Comparison of ENCODE assay signal across 8 cellular contexts in the genomic region with DNA sequence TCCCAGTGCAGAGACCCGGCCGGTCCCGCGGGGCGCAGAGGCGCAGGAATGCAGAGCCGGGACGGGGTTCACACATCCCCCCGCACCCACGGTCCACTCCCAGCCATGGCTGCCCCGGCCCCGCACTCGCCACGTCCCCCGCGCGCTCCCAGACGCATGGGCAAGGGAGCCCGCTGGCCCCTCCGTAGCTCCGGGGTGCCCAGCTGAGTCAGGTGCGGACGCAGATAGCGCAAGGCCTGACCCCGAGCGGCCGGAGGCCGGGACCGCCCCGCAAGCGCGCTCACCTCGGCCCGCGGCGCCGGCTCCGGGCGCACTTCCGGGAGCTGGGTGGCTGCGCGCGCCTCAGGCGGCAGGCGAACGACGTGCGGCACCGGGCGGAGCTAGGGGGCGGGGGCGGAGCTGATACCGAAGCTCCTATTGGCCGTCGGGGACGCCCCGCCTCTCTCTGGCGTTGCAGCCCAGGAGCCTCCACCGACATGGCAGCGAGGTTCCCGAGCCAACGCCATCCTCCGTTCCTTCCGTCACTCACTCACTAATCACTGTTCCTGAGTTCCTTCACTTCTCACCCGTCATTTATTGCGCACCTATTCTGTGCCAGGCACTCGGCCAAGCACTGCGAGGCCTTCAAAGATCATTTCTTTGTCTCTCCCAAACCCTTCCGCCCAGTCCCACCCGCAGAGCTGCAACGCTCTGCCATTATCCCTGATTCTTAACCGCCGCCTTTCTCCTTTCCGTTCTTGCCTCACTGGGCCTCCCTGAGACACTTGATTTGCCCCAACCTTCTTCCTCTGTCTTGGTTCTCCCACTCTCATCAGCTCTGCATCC. TPM values are rescaled to one million over a fixed set of nuclear protein-coding genes. Genes with fewer than 3 reads are reported as not detected.
DNase-seq lines count a peak whose midpoint lies in the region; FAIRE-seq and TF ChIP-seq lines count a peak whose summit lies in the region.

A gene with protein sequence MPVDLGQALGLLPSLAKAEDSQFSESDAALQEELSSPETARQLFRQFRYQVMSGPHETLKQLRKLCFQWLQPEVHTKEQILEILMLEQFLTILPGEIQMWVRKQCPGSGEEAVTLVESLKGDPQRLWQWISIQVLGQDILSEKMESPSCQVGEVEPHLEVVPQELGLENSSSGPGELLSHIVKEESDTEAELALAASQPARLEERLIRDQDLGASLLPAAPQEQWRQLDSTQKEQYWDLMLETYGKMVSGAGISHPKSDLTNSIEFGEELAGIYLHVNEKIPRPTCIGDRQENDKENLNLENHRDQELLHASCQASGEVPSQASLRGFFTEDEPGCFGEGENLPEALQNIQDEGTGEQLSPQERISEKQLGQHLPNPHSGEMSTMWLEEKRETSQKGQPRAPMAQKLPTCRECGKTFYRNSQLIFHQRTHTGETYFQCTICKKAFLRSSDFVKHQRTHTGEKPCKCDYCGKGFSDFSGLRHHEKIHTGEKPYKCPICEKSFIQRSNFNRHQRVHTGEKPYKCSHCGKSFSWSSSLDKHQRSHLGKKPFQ (minus strand): TSS at position 329 of the 825 bp plus-strand sequence. CDS start 4,646 bp downstream, outside the sequence.

- in situ Hi-C loops in HAP-1 (cut with MboI; ENCODE audit: low sequenced_read_pairs): loop anchor here (25.0 kb wide), 3 partner anchors 1110 to 1335 kb away; a partner anchor contains a TSS

- peak within 1 kb of the TSS; percentile 98 for H3K27ac ChIP-seq in neutrophil

- H3K36me3 ChIP-seq in HAP-1 (replicated peaks): no peaks in the 10 kb centered on the region
- H3K36me3 ChIP-seq in MG63: no peaks in the 10 kb centered on the region; the same call in 1 of the 2 replicates
- peaks cover 3% of the 10 kb centered on the region for H3K36me3 ChIP-seq in neutrophil

- peaks cover 13% of the 10 kb centered on the region for H3K4me1 ChIP-seq in HAP-1
- peaks cover 43 to 49% of the 10 kb centered on the region in 2 experiments for H3K4me1 ChIP-seq in neutrophil (ENCODE audit: control insufficient read depth in 1 of 2, insufficient read depth in 1 of 2, low read depth in 1 of 2, low read length in 1 of 2)

- H3K27me3 ChIP-seq in HAP-1 (ENCODE audit: low read depth): no peaks in the 10 kb centered on the region
- H3K27me3 ChIP-seq in MG63: no peaks in the 10 kb centered on the region
- H3K27me3 ChIP-seq in neutrophil: no peaks in the 10 kb centered on the region

- no peaks in the 10 kb centered on the region for H3K9me3 ChIP-seq in HAP-1
- H3K9me3 ChIP-seq in MG63: no peaks in the 10 kb centered on the region
- H3K9me3 ChIP-seq in neutrophil: no peaks in the 10 kb centered on the region

- peak; percentile 89 to 96 for DNase-seq in HAP-1 (ENCODE audit: low spot score in 2 of 2)
- peak; percentile 98 for DNase-seq in MG63
- peak; percentile 31 for DNase-seq in SIG-M5 (lab: John Stamatoyannopoulos, UW)
- DNase-seq in activated gamma-delta T cell treated with anti-CD3 and anti-CD28 coated beads, Interleukin-2, amount 50 U/mL, for 16 hours (ENCODE audit: low read depth): peak; percentile 93
- DNase-seq in foreskin melanocyte: peak; percentile 80

- FAIRE-seq in G401.6 (lab: Jason Lieb, UNC): peak; percentile 33

- TF ChIP-seq CTCF in neutrophil (IDR thresholded peaks at IDR 0.05) (peak; percentile 69), subcutaneous adipose tissue (IDR thresholded peaks at IDR 0.05; ENCODE audit: low read depth) (no peak)

- peak within 1 kb of the TSS; percentile 94 for H3K4me3 ChIP-seq in HAP-1
- H3K4me3 ChIP-seq in MG63: peak within 1 kb of the TSS; percentile 94
- peak within 1 kb of the TSS; percentile 65 to 82 for H3K4me3 ChIP-seq in neutrophil (ENCODE audit: low read depth in 1 of 2, low read length in 1 of 2)

RNA-seq across cellular contexts. Expression of the gene that starts here (rescaled TPM):
- total RNA-seq in MG63 (2014; rRNA removed; shearing (Covaris generic); ENCODE audit: low replicate concordance): 10.2 and 19.1 TPM in 2 replicates
- total RNA-seq in subcutaneous adipose tissue: 10 to 100 TPM in 3 of 4 donors, 1 to 10 TPM in 1; 7.8 to 13.8 (median 12.0) TPM

Comparison
In these comparisons a context has a peak if more than half of its experiments do, and no peak if none do; other contexts are left out.
1. Peak in every context shown above with its lines: DNase-seq, H3K4me3 ChIP-seq and H3K27ac ChIP-seq.
2. DNase-seq: peak in every context shown above with its lines; median percentile 98 in MG63; 93 in activated gamma-delta T cell treated with anti-CD3 and anti-CD28 coated beads, Interleukin-2, amount 50 U/mL, for 16 hours; 92 in HAP-1; 80 in foreskin melanocyte; 31 in SIG-M5.